Comparison of ENCODE assay signal across 8 cellular contexts in genomic region chr12:49664591-49665146, GRCh38. TPM values are rescaled to one million over a fixed set of nuclear protein-coding genes. Genes with fewer than 3 reads are reported as not detected.
DNase-seq lines count a peak whose midpoint lies in the region; ATAC-seq and TF ChIP-seq lines count a peak whose summit lies in the region.

No MANE protein-coding gene starts in this region.

- H2BK120ac ChIP-seq in mesenchymal stem cell (ENCODE audit: low read depth, low read length), result peak overlapping the region; percentile 55

- DNase-seq in activated B cell treated with CpG ODN at 0.5 μM for 24 hours (no peak), mesenchymal stem cell (no peak), NCI-H1105 (lab: John Stamatoyannopoulos, UW) (no peak), activated gamma-delta T cell treated with Interleukin-2 at 50 U/mL for 16 hours (no peak), NCI-H1048 (lab: John Stamatoyannopoulos, UW) (no peak)

- no peak overlapping the region for H3K4me3 ChIP-seq in mesenchymal stem cell (ENCODE audit: insufficient read depth in 1 of 2, low read depth in 1 of 2, low read length in 2 of 2)

- 88% methylated on average over 4 of the region's 4 CpGs for WGBS in mesenchymal stem cell

- intact Hi-C loops in activated B cell treated with CpG ODN at 0.5 μM for 24 hours (cut with micrococcal nuclease), result loop anchor here (5.0 kb wide), 1 partner anchor 88 kb away; no protein-coding TSS in a partner anchor

- no peak overlapping the region for H3K4me2 ChIP-seq in mesenchymal stem cell (ENCODE audit: low read length, poor library complexity, severe bottlenecking)

- ATAC-seq in GM18520 (IDR thresholded peaks at IDR 0.05; ENCODE audit: unreplicated experiment) (peak; percentile 64), HG02759 (IDR thresholded peaks at IDR 0.05; ENCODE audit: unreplicated experiment) (peak; percentile 51), activated B cell treated with CpG ODN at 0.5 μM for 24 hours (ENCODE audit: low read depth) (no peak), GM21717 (IDR thresholded peaks at IDR 0.05; ENCODE audit: unreplicated experiment) (no peak)

- H2AFZ ChIP-seq in mesenchymal stem cell (ENCODE audit: low read depth, low read length), result no peak overlapping the region

- no peak for TF ChIP-seq CTCF in activated B cell treated with CpG ODN at 0.5 μM for 24 hours (IDR thresholded peaks at IDR 0.05)

- POLR2A ChIA-PET in activated B cell treated with CpG ODN at 0.5 μM for 24 hours (lab: Charles Lee), result interaction anchor here (0.7 to 20.3 kb wide), 5 partner anchors 16 to 77 kb away, joined by 3 to 265 read pairs (median 4); partner anchors contain the start of genes FMNL3 and TMBIM6

- H3K9ac ChIP-seq in mesenchymal stem cell (ENCODE audit: low read length), result no peak overlapping the region

- H3K4me1 ChIP-seq in mesenchymal stem cell (ENCODE audit: control insufficient read depth, insufficient read depth, low read depth, low read length), result peaks cover 14% of the 10 kb centered on the region

- no peaks in the 10 kb centered on the region for H3K27me3 Mint-ChIP-seq in activated B cell treated with CpG ODN at 0.5 μM for 24 hours

- H3K4me3 Mint-ChIP-seq in activated B cell treated with CpG ODN at 0.5 μM for 24 hours, result peak overlapping the region; percentile 42

- H3K36me3 ChIP-seq in mesenchymal stem cell (ENCODE audit: control insufficient read depth in 1 of 2, insufficient read depth in 2 of 2, low read depth in 1 of 2, low read length in 2 of 2), result peaks cover 17 to 19% of the 10 kb centered on the region in 2 experiments

- H3K27ac Mint-ChIP-seq in activated B cell treated with CpG ODN at 0.5 μM for 24 hours, result peak overlapping the region; percentile 68

- peaks cover 32% of the 10 kb centered on the region for H3K79me1 ChIP-seq in mesenchymal stem cell (replicated peaks; ENCODE audit: low read length, poor library complexity, severe bottlenecking)

- H3K23ac ChIP-seq in mesenchymal stem cell (ENCODE audit: low read length in 2 of 2), result peak overlapping the region in 1 of 2 experiments; percentile 60

- CTCF ChIA-PET in activated B cell treated with CpG ODN at 0.5 μM for 24 hours (lab: Charles Lee), result interaction anchor here (1.3 kb wide), 1 partner anchor 42 kb away, joined by 3 read pairs; the partner anchor contains the start of gene FMNL3

- peak overlapping the region; percentile 26 for H2AK5ac ChIP-seq in mesenchymal stem cell (ENCODE audit: low read length, severe bottlenecking)

- peak overlapping the region; percentile 20 for H2BK15ac ChIP-seq in mesenchymal stem cell (ENCODE audit: low read depth, poor library complexity, severe bottlenecking)

- no peaks in the 10 kb centered on the region for H3K9me3 Mint-ChIP-seq in activated B cell treated with CpG ODN at 0.5 μM for 24 hours

- peak overlapping the region; percentile 53 for H4K91ac ChIP-seq in mesenchymal stem cell (ENCODE audit: low read length)

- H4K8ac ChIP-seq in mesenchymal stem cell (ENCODE audit: low read length), result peak overlapping the region; percentile 22

- peak overlapping the region in 1 of 2 experiments; percentile 63 for H3K14ac ChIP-seq in mesenchymal stem cell (ENCODE audit: low read length in 2 of 2)

- no peak overlapping the region for H2BK5ac ChIP-seq in mesenchymal stem cell (ENCODE audit: low read depth, low read length, poor library complexity, severe bottlenecking)

- peak overlapping the region; percentile 46 to 98 for H2BK12ac ChIP-seq in mesenchymal stem cell (ENCODE audit: low read length in 2 of 2)

- H3K27ac ChIP-seq in mesenchymal stem cell (ENCODE audit: low read length, poor library complexity, severe bottlenecking), result no peak overlapping the region

- peak overlapping the region; percentile 52 to 58 for H3K4ac ChIP-seq in mesenchymal stem cell (ENCODE audit: low read depth in 1 of 2, low read length in 2 of 2)

- H3K36me3 Mint-ChIP-seq in activated B cell treated with CpG ODN at 0.5 μM for 24 hours (ENCODE audit: low read depth), result peaks cover 41% of the 10 kb centered on the region

- no peaks in the 10 kb centered on the region for H3K9me3 ChIP-seq in mesenchymal stem cell (ENCODE audit: control insufficient read depth, low read length)

- peaks cover 96% of the 10 kb centered on the region for H3K4me1 Mint-ChIP-seq in activated B cell treated with CpG ODN at 0.5 μM for 24 hours

- no peaks in the 10 kb centered on the region for H3K27me3 ChIP-seq in mesenchymal stem cell (ENCODE audit: control insufficient read depth in 1 of 2, insufficient read depth in 1 of 2, low read length in 2 of 2)

- peak overlapping the region; percentile 12 to 85 for H3K18ac ChIP-seq in mesenchymal stem cell (ENCODE audit: low read depth in 1 of 2, low read length in 2 of 2)

RNA-seq across cellular contexts. Expression of gene PRPF40B, which starts 41.3 kb away (rescaled TPM):
- total RNA-seq in activated B cell treated with CpG ODN at 0.5 μM for 24 hours, result 16.4 and 23.4 TPM in 2 replicates
- 6.3 TPM for polyA plus RNA-seq in mesenchymal stem cell (2013, experiment 1 of 2)
- polyA plus RNA-seq in mesenchymal stem cell (2013, experiment 2 of 2), result 7.2 TPM

RNA-seq across cellular contexts. Expression of gene FMNL3, which starts 42.5 kb away (rescaled TPM):
- 74.7 and 84.3 TPM in 2 replicates for total RNA-seq in activated B cell treated with CpG ODN at 0.5 μM for 24 hours
- polyA plus RNA-seq in mesenchymal stem cell (2013, experiment 1 of 2), result 17.7 TPM
- 19.1 TPM for polyA plus RNA-seq in mesenchymal stem cell (2013, experiment 2 of 2)

RNA-seq across cellular contexts. Expression of gene FAM186B, which starts 59.2 kb away (rescaled TPM):
- total RNA-seq in activated B cell treated with CpG ODN at 0.5 μM for 24 hours, result 0.93 and 1.5 TPM in 2 replicates
- polyA plus RNA-seq in mesenchymal stem cell (2013, experiment 1 of 2), result 0.10 TPM
- polyA plus RNA-seq in mesenchymal stem cell (2013, experiment 2 of 2), result 0.07 TPM

Comparison
In these comparisons a context has a peak if more than half of its experiments do, and no peak if none do; other contexts are left out.
1. ATAC-seq: peak in GM18520 (single experiment) and HG02759 (single experiment); none in activated B cell treated with CpG ODN at 0.5 μM for 24 hours (single experiment) and GM21717 (single experiment).